Comparison of ENCODE assay signal across 8 cellular contexts in genomic region chr17:60641810-60642220, GRCh38. TPM values are rescaled to one million over a fixed set of nuclear protein-coding genes. Genes with fewer than 3 reads are reported as not detected.
DNase-seq lines count a peak whose midpoint lies in the region; ATAC-seq and TF ChIP-seq lines count a peak whose summit lies in the region.

No MANE protein-coding gene starts in this region.

- peaks cover 10% of the 10 kb centered on the region for H3K36me3 Mint-ChIP-seq in activated CD4-positive, alpha-beta T cell treated with anti-CD3 and anti-CD28 coated beads, Interleukin-2, amount 10 ng/mL, durations not matched to agents 24 days and 14 days (ENCODE audit: low read depth)
- peaks cover 0 to 26% (median 3%) of the 10 kb centered on the region in 5 donors for H3K36me3 Mint-ChIP-seq in naive thymus-derived CD4-positive, alpha-beta T cell

- no peak for TF ChIP-seq POLR2A in esophagus squamous epithelium (IDR thresholded peaks at IDR 0.05)

- H3K4me1 ChIP-seq in esophagus squamous epithelium = peaks cover 0 to 11% (median 3%) of the 10 kb centered on the region in 3 donors
- H3K4me1 ChIP-seq in naive thymus-derived CD4-positive, alpha-beta T cell (ENCODE audit: control insufficient read depth in 2 of 2, insufficient read depth in 2 of 2, low read length in 2 of 2) = no peaks in the 10 kb centered on the region

- H3K4me3 ChIP-seq in esophagus squamous epithelium = no peak overlapping the region
- H3K4me3 ChIP-seq in naive thymus-derived CD4-positive, alpha-beta T cell (ENCODE audit: low read length) = no peak overlapping the region

- peaks cover 11% of the 10 kb centered on the region for H3K4me1 Mint-ChIP-seq in activated CD4-positive, alpha-beta T cell treated with anti-CD3 and anti-CD28 coated beads, Interleukin-2, amount 10 ng/mL, durations not matched to agents 24 days and 14 days
- peaks cover 4 to 22% (median 14%) of the 10 kb centered on the region in 7 donors for H3K4me1 Mint-ChIP-seq in naive thymus-derived CD4-positive, alpha-beta T cell

- no peaks in the 10 kb centered on the region for H3K27me3 Mint-ChIP-seq in activated CD4-positive, alpha-beta T cell treated with anti-CD3 and anti-CD28 coated beads, Interleukin-2, amount 10 ng/mL, durations not matched to agents 24 days and 14 days
- no peaks in the 10 kb centered on the region for H3K27me3 Mint-ChIP-seq in naive thymus-derived CD4-positive, alpha-beta T cell

- H3K36me3 ChIP-seq in esophagus squamous epithelium = peaks cover 0 to 42% (median 6%) of the 10 kb centered on the region in 3 donors
- H3K36me3 ChIP-seq in naive thymus-derived CD4-positive, alpha-beta T cell (ENCODE audit: control insufficient read depth in 2 of 3, insufficient read depth in 3 of 3, low read length in 3 of 3) = no peaks in the 10 kb centered on the region

- H3K9me3 Mint-ChIP-seq in activated CD4-positive, alpha-beta T cell treated with anti-CD3 and anti-CD28 coated beads, Interleukin-2, amount 10 ng/mL, durations not matched to agents 24 days and 14 days = no peaks in the 10 kb centered on the region
- no peaks in the 10 kb centered on the region for H3K9me3 Mint-ChIP-seq in naive thymus-derived CD4-positive, alpha-beta T cell

- in situ Hi-C loops in Caki2 (cut with HindIII; ENCODE audit: low pct_unique_long_range_greater_than_20kb, low sequenced_read_pairs) = no loop called here

- intact Hi-C loops in activated CD4-positive, alpha-beta T cell treated with anti-CD3 and anti-CD28 coated beads, Interleukin-2, amount 10 ng/mL, durations not matched to agents 24 days and 14 days (cut with micrococcal nuclease) = loop anchor here (5.0 kb wide), 1 partner anchor 115 kb away; the partner anchor contains the start of gene APPBP2
- intact Hi-C loops in esophagus squamous epithelium (cut with DNase I) = no loop called here
- intact Hi-C loops in naive thymus-derived CD4-positive, alpha-beta T cell (cut with micrococcal nuclease) = no loop called here

- H3K4me3 Mint-ChIP-seq in activated CD4-positive, alpha-beta T cell treated with anti-CD3 and anti-CD28 coated beads, Interleukin-2, amount 10 ng/mL, durations not matched to agents 24 days and 14 days = no peak overlapping the region
- no peak overlapping the region for H3K4me3 Mint-ChIP-seq in naive thymus-derived CD4-positive, alpha-beta T cell

- POLR2A ChIA-PET in naive thymus-derived CD4-positive, alpha-beta T cell (lab: Charles Lee) = no interaction called here

- H3K27ac ChIP-seq in esophagus squamous epithelium = no peak overlapping the region
- no peak overlapping the region for H3K27ac ChIP-seq in naive thymus-derived CD4-positive, alpha-beta T cell (ENCODE audit: low read depth, low read length)

- TF ChIP-seq CTCF in esophagus squamous epithelium (IDR thresholded peaks at IDR 0.05) = peak in 4 of 6 experiments; percentile 10 to 48 (median 22)

- CTCF ChIA-PET in naive thymus-derived CD4-positive, alpha-beta T cell (lab: Charles Lee) = interaction anchor here (1.4 to 4.0 kb wide), 2 partner anchors 14 to 64 kb away, joined by 3 to 23 read pairs; no protein-coding TSS in a partner anchor

- H3K27me3 ChIP-seq in esophagus squamous epithelium = no peaks in the 10 kb centered on the region
- H3K27me3 ChIP-seq in naive thymus-derived CD4-positive, alpha-beta T cell (ENCODE audit: control insufficient read depth in 2 of 2, insufficient read depth in 2 of 2, low read length in 2 of 2) = no peaks in the 10 kb centered on the region

- ATAC-seq in HG02623 (IDR thresholded peaks at IDR 0.05; ENCODE audit: unreplicated experiment) (peak; percentile 60), HG03342 (IDR thresholded peaks at IDR 0.05; ENCODE audit: unreplicated experiment) (no peak)
- ATAC-seq in naive thymus-derived CD4-positive, alpha-beta T cell = peak; percentile 49

- no peaks in the 10 kb centered on the region for H3K9me3 ChIP-seq in esophagus squamous epithelium
- no peaks in the 10 kb centered on the region for H3K9me3 ChIP-seq in naive thymus-derived CD4-positive, alpha-beta T cell (ENCODE audit: control insufficient read depth in 2 of 3, low read length in 3 of 3)

- WGBS in esophagus squamous epithelium, 2 donors = 40 to 54% methylated on average over 1 of the region's 1 CpG

- DNase-seq in Caki2 (ENCODE audit: low read depth) (peak; percentile 74), NCI-H524 (lab: John Stamatoyannopoulos, UW) (peak; percentile 90), esophagus squamous epithelium (lab: John Stamatoyannopoulos, UW) (no peak), ureter (ENCODE audit: low spot score) (peak; percentile 67)
- peak; percentile 87 for DNase-seq in activated CD4-positive, alpha-beta T cell treated with anti-CD3 and anti-CD28 coated beads, Interleukin-2, amount 10 ng/mL, durations not matched to agents 24 days and 14 days
- DNase-seq in naive thymus-derived CD4-positive, alpha-beta T cell = peak in 8 of 9 donors; percentile 22 to 63 (median 50)

- no peak overlapping the region for H3K27ac Mint-ChIP-seq in activated CD4-positive, alpha-beta T cell treated with anti-CD3 and anti-CD28 coated beads, Interleukin-2, amount 10 ng/mL, durations not matched to agents 24 days and 14 days
- H3K27ac Mint-ChIP-seq in naive thymus-derived CD4-positive, alpha-beta T cell = peak overlapping the region in 1 of 9 donors; percentile 46

RNA-seq across cellular contexts. Expression of gene BCAS3, which starts 35.8 kb away (rescaled TPM):
- 10.3 and 14.2 TPM in 2 replicates for total RNA-seq in Caki2 (2014; rRNA removed; shearing (Covaris generic); ENCODE audit: low replicate concordance)
- total RNA-seq in activated CD4-positive, alpha-beta T cell treated with anti-CD3 and anti-CD28 coated beads, Interleukin-2, amount 10 ng/mL, durations not matched to agents 24 days and 14 days = 9.5 and 10.2 TPM in 2 replicates
- total RNA-seq in esophagus squamous epithelium (10 to 100 TPM; 13.0 to 27.8 (median 20.7) TPM), ureter (57.9 TPM)
- total RNA-seq in naive thymus-derived CD4-positive, alpha-beta T cell = 10 to 100 TPM; 18.4 to 57.8 (median 42.3) TPM
- 10 to 100 TPM; 25.7 to 29.9 TPM for polyA plus RNA-seq in naive thymus-derived CD4-positive, alpha-beta T cell

RNA-seq across cellular contexts. Expression of gene PPM1D, which starts 41.8 kb away (rescaled TPM):
- 6.9 and 18.2 TPM in 2 replicates for total RNA-seq in Caki2 (2014; rRNA removed; shearing (Covaris generic); ENCODE audit: low replicate concordance)
- 17.1 and 17.9 TPM in 2 replicates for total RNA-seq in activated CD4-positive, alpha-beta T cell treated with anti-CD3 and anti-CD28 coated beads, Interleukin-2, amount 10 ng/mL, durations not matched to agents 24 days and 14 days
- total RNA-seq in esophagus squamous epithelium (10 to 100 TPM in 3 of 4 donors, 1 to 10 TPM in 1; 6.6 to 11.3 (median 10.6) TPM), ureter (10.0 TPM)
- 10 to 100 TPM; 13.5 to 18.8 (median 17.7) TPM for total RNA-seq in naive thymus-derived CD4-positive, alpha-beta T cell
- 10 to 100 TPM in 1 of 2 donors, 1 to 10 TPM in 1; 8.6 to 14.2 TPM for polyA plus RNA-seq in naive thymus-derived CD4-positive, alpha-beta T cell
